ENCODE assay signal across 1 cellular context in genomic region chr7:44636926-44637325, GRCh38.
TF ChIP-seq lines count a peak whose summit lies in the region.

No MANE protein-coding gene starts in this region.

TF ChIP-seq in HCT116, 20 proteins besides CTCF, POLR2A, EP300 and RAD21 (continued from another document):
- TF ChIP-seq REST (IDR thresholded peaks at IDR 0.05; ENCODE audit: low read depth): no peak
